ENCODE assay signal across 8 cellular contexts in the genomic region with DNA sequence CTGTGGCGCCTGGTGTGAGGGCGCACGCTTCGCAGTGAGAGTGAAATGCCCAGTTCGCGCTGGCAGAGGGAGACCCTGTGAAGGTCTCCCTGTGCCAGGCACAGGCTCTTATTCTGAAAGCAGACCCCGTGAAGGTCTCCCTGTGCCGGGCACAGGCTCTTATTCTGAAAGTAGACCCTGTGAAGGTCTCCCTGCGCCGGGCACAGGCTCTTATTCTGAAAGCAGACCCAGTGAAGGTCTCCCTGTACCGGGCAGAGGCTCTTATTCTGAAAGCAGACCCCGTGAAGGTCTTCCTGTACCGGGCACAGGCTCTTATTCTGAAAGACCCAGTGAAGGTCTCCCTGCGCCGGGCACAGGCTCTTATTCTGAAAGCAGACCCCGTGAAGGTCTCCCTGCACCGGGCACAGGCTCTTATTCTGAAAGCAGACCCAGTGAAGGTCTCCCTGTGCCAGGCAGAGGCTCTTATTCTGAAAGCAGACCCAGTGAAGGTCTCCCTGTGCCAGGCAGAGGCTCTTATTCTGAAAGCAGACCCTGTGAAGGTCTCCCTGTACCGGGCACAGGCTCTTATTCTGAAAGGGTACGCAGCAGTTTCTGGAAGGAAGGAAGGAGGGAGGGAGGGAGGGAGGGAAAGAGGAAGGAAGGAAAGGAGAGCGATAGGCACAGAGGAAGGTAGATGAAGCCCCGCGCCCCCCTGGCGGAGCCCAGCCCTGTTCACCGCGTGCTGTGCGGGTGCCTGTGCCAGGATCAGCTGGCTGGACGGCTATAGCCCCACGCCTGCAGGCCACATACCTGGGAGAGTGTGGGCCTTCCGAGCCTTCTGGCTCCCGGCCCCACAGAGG. TPM values are rescaled to one million over a fixed set of nuclear protein-coding genes. Genes with fewer than 3 reads are reported as not detected.
DNase-seq lines count a peak whose midpoint lies in the region; ATAC-seq, FAIRE-seq and TF ChIP-seq lines count a peak whose summit lies in the region.

No MANE protein-coding gene starts in this region.

- peaks cover 24% of the 10 kb centered on the region for H3K4me1 Mint-ChIP-seq in neural progenitor cell

- no peak overlapping the region for H3K9ac ChIP-seq in neural progenitor cell

- H3K36me3 ChIP-seq in RWPE2 (ENCODE audit: low read depth), result peaks cover 54% of the 10 kb centered on the region
- H3K36me3 ChIP-seq in neural progenitor cell, result no peaks in the 10 kb centered on the region
- peaks cover 32% of the 10 kb centered on the region for H3K36me3 ChIP-seq in suprapubic skin

- H3K4me3 Mint-ChIP-seq in neural progenitor cell, result peak overlapping the region; percentile 24

- no peaks in the 10 kb centered on the region for H3K27me3 ChIP-seq in RWPE2 (ENCODE audit: insufficient read depth, poor library complexity, severe bottlenecking)
- no peaks in the 10 kb centered on the region for H3K27me3 ChIP-seq in foreskin keratinocyte
- no peaks in the 10 kb centered on the region for H3K27me3 ChIP-seq in neural progenitor cell
- no peaks in the 10 kb centered on the region for H3K27me3 ChIP-seq in suprapubic skin

- no peak for TF ChIP-seq CTCF in AG10803 (conservative IDR thresholded peaks at IDR 0.05; ENCODE audit: low read length)
- TF ChIP-seq CTCF in RWPE2 (IDR thresholded peaks at IDR 0.05; ENCODE audit: poor library complexity, severe bottlenecking), result no peak
- no peak for TF ChIP-seq CTCF in foreskin keratinocyte (conservative IDR thresholded peaks at IDR 0.05)
- TF ChIP-seq CTCF in neural progenitor cell (IDR thresholded peaks at IDR 0.05), result no peak
- TF ChIP-seq CTCF in suprapubic skin (IDR thresholded peaks at IDR 0.05), result no peak

- peak overlapping the region; percentile 88 for H3K27ac ChIP-seq in RWPE2 (ENCODE audit: poor library complexity, severe bottlenecking)
- no peak overlapping the region for H3K27ac ChIP-seq in foreskin keratinocyte
- H3K27ac ChIP-seq in neural progenitor cell, result peak overlapping the region; percentile 81
- H3K27ac ChIP-seq in suprapubic skin, result peak overlapping the region; percentile 83

- WGBS in suprapubic skin, result 21% methylated on average over 25 of the region's 30 CpGs

- ATAC-seq in RWPE2 (ENCODE audit: low read depth), result peak; percentile 38
- peak; percentile 42 for ATAC-seq in foreskin keratinocyte
- ATAC-seq in GM21423 (IDR thresholded peaks at IDR 0.05; ENCODE audit: unreplicated experiment), result no peak

- peak overlapping the region; percentile 1 for H3K27ac Mint-ChIP-seq in neural progenitor cell

- H4K20me1 ChIP-seq in neural progenitor cell (ENCODE audit: low read depth), result peaks cover 12% of the 10 kb centered on the region

- no peak for FAIRE-seq in HTR-8/SVneo (lab: Jason Lieb, UNC)

- peaks cover 2% of the 10 kb centered on the region for H3K27me3 Mint-ChIP-seq in neural progenitor cell (ENCODE audit: insufficient read depth, low read depth)

- TF ChIP-seq EP300 in suprapubic skin (IDR thresholded peaks at IDR 0.05), result no peak

- peaks cover 10% of the 10 kb centered on the region for H3K36me3 Mint-ChIP-seq in neural progenitor cell

- H3K9me3 ChIP-seq in RWPE2 (ENCODE audit: severe bottlenecking), result no peaks in the 10 kb centered on the region
- no peaks in the 10 kb centered on the region for H3K9me3 ChIP-seq in neural progenitor cell (ENCODE audit: low read depth)
- no peaks in the 10 kb centered on the region for H3K9me3 ChIP-seq in suprapubic skin

- H3K9me3 Mint-ChIP-seq in neural progenitor cell, result no peaks in the 10 kb centered on the region

- H3F3A ChIP-seq in neural progenitor cell (ENCODE audit: low read depth), result peaks cover 31% of the 10 kb centered on the region

- peak overlapping the region; percentile 80 for H3K4me2 ChIP-seq in neural progenitor cell

- DNase-seq in AG10803 (ENCODE audit: low read depth) (peak; percentile 75), HTR-8/SVneo (ENCODE audit: insufficient read length, low spot score) (peak; percentile 39), RWPE2 (ENCODE audit: low spot score) (no peak), foreskin keratinocyte (peak; percentile 53 to 75), neural progenitor cell (ENCODE audit: low spot score) (peak; percentile 78), suprapubic skin (ENCODE audit: low spot score in 2 of 2) (peak; percentile 80 to 82)
- DNase-seq in activated naive CD4-positive, alpha-beta T cell (lab: John Stamatoyannopoulos, UW), result peak; percentile 26 to 54 (median 46)

- H3K79me2 ChIP-seq in neural progenitor cell (ENCODE audit: low read depth), result peaks cover 8% of the 10 kb centered on the region

- H2AFZ ChIP-seq in neural progenitor cell (replicated peaks), result no peak overlapping the region

- TF ChIP-seq POLR2A in suprapubic skin (IDR thresholded peaks at IDR 0.05), result no peak

- peak overlapping the region; percentile 69 for H3K4me3 ChIP-seq in AG10803 (ENCODE audit: low read length)
- peak overlapping the region; percentile 34 for H3K4me3 ChIP-seq in RWPE2 (ENCODE audit: severe bottlenecking)
- peak overlapping the region; percentile 40 for H3K4me3 ChIP-seq in neural progenitor cell
- H3K4me3 ChIP-seq in suprapubic skin, result peak overlapping the region; percentile 68

- H3K4me1 ChIP-seq in RWPE2 (ENCODE audit: insufficient read depth, poor library complexity, severe bottlenecking), result peaks cover 10% of the 10 kb centered on the region
- H3K4me1 ChIP-seq in foreskin keratinocyte, result no peaks in the 10 kb centered on the region
- peaks cover 7% of the 10 kb centered on the region for H3K4me1 ChIP-seq in neural progenitor cell
- H3K4me1 ChIP-seq in suprapubic skin, result peaks cover 49% of the 10 kb centered on the region

RNA-seq across cellular contexts. Expression of gene WDR45B, which starts 55.3 kb away (rescaled TPM):
- total RNA-seq in foreskin keratinocyte (70.8 and 73.6 TPM in 2 replicates), neural progenitor cell (ENCODE audit: low replicate concordance) (110 and 145 TPM in 2 replicates), suprapubic skin (10 to 100 TPM; 70.1 to 96.8 (median 90.0) TPM)
- 48.0 and 54.7 TPM in 2 replicates for polyA plus RNA-seq in foreskin keratinocyte
